ENCODE assay signal across 9 cellular contexts in the genomic region with DNA sequence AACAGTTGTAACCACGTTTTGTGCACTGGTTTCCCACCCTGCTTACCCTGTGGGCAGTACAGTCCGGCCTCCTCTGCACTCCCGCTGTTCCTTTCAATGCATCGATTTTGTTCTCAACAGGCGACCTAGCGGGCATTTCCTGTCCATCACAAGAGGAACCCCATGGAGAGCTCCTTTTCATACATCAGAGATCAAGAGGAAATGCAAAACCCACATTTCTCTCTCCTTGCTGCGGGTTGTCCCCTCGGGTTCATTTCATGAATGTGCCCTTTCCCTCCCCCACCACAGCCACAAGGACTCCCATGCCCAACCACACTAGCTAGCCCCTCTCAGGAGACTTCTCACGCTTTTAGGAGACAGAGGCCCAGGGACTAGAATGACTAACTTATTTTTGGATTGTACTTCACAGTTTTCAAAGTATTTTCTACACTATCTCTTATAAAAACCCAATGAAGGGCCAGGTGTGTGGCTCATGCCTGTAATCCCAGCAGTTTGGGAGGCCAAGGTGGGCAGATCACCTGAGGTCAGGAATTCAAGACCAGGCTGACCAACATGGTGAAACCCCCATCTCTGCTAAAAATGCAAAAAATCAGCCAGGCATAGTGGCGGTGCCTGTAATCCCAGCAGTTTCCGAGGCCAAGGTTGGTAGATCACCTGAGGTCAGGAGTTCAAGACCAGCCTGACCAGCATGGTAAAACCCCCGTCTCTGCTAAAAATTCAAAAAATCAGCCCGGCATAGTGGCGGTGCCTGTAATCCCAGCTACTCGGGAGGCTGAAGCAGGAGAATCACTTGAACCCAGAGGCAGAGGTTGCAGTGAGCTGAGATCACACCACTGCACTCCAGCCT. TPM values are rescaled to one million over a fixed set of nuclear protein-coding genes. Genes with fewer than 3 reads are reported as not detected.
DNase-seq lines count a peak whose midpoint lies in the region; ATAC-seq and TF ChIP-seq lines count a peak whose summit lies in the region.
"Had no signal": no experiment of that assay in that cellular context is flagged by ENCODE, and none has a peak within 500 bp of the region (broad histone marks: within the 10 kb centered on the region; RNA-seq: fewer than 3 reads in every experiment).

No MANE protein-coding gene starts in this region.

- H3K27me3 ChIP-seq in NT2/D1 (ENCODE audit: insufficient read depth, insufficient read length): peaks cover 45% of the 10 kb centered on the region
- H3K27me3 ChIP-seq in hepatocyte: no peaks in the 10 kb centered on the region

- peak; percentile 50 for ATAC-seq in HG02938 (IDR thresholded peaks at IDR 0.05; ENCODE audit: unreplicated experiment)
- peak; percentile 83 to 85 for ATAC-seq in natural killer cell treated with Interleukin-12 subunit alpha and Interleukin-12 subunit beta and Interleukin-15 and Interleukin-18, amount 100 ng/mL, for 72 hours
- no peak for ATAC-seq in HG02571 (IDR thresholded peaks at IDR 0.05; ENCODE audit: unreplicated experiment)

- no peak overlapping the region for H3K4me2 ChIP-seq in hepatocyte

- H3K9me2 ChIP-seq in hepatocyte (replicated peaks; ENCODE audit: insufficient read depth): no peaks in the 10 kb centered on the region

- H3K27ac ChIP-seq in hepatocyte: no peak overlapping the region

- H3K4me3 Mint-ChIP-seq in natural killer cell treated with Interleukin-12 subunit alpha and Interleukin-12 subunit beta and Interleukin-15 and Interleukin-18, amount 100 ng/mL, for 72 hours: peak overlapping the region; percentile 23

- peaks cover 30 to 66% of the 10 kb centered on the region in 2 donors for H3K27me3 Mint-ChIP-seq in natural killer cell treated with Interleukin-12 subunit alpha and Interleukin-12 subunit beta and Interleukin-15 and Interleukin-18, amount 100 ng/mL, for 72 hours

- H3K36me3 ChIP-seq in NT2/D1 (ENCODE audit: insufficient read depth, insufficient read length, low read length) (no peaks in the 10 kb centered on the region), hepatocyte (replicated peaks; ENCODE audit: insufficient read depth, low read depth) (no peaks in the 10 kb centered on the region)

- H3K4me3 ChIP-seq in NT2/D1 (ENCODE audit: insufficient read length, low read depth) (no peak overlapping the region), hepatocyte (no peak overlapping the region)

- no peaks in the 10 kb centered on the region for H3K36me3 Mint-ChIP-seq in natural killer cell treated with Interleukin-12 subunit alpha and Interleukin-12 subunit beta and Interleukin-15 and Interleukin-18, amount 100 ng/mL, for 72 hours

- TF ChIP-seq CTCF in hepatocyte (IDR thresholded peaks at IDR 0.05; ENCODE audit: poor library complexity): no peak

- H3K27ac Mint-ChIP-seq in natural killer cell treated with Interleukin-12 subunit alpha and Interleukin-12 subunit beta and Interleukin-15 and Interleukin-18, amount 100 ng/mL, for 72 hours: peak overlapping the region; percentile 17 to 34

- no peaks in the 10 kb centered on the region for H3K9me3 Mint-ChIP-seq in natural killer cell treated with Interleukin-12 subunit alpha and Interleukin-12 subunit beta and Interleukin-15 and Interleukin-18, amount 100 ng/mL, for 72 hours

- DNase-seq in GM19238 (ENCODE audit: insufficient read length, low spot score) (peak; percentile 51), NT2/D1 (ENCODE audit: low read depth, low spot score) (peak; percentile 99), NCI-H526 treated with DMSO at 0.1 percent for 48 hours (lab: John Stamatoyannopoulos, UW) (no peak), RPMI8226 (no peak), hepatocyte (ENCODE audit: low spot score) (no peak)
- DNase-seq in natural killer cell treated with Interleukin-12 subunit alpha and Interleukin-12 subunit beta and Interleukin-15 and Interleukin-18, amount 100 ng/mL, for 72 hours (ENCODE audit: low spot score): no peak

- peaks cover 23 to 30% of the 10 kb centered on the region in 2 donors for H3K4me1 Mint-ChIP-seq in natural killer cell treated with Interleukin-12 subunit alpha and Interleukin-12 subunit beta and Interleukin-15 and Interleukin-18, amount 100 ng/mL, for 72 hours (ENCODE audit: low read depth in 2 of 2)

- H4K20me1 ChIP-seq in hepatocyte (ENCODE audit: insufficient read depth, poor library complexity, severe bottlenecking): no peaks in the 10 kb centered on the region

- 52% methylated on average over 15 of the region's 15 CpGs for whole genome bisulfite sequencing in hepatocyte (ENCODE audit: low lambda C conversion rate, missing lambda C conversion rate)

- no peaks in the 10 kb centered on the region for H3K79me2 ChIP-seq in hepatocyte

- H3K9me3 ChIP-seq in NT2/D1 (ENCODE audit: insufficient read depth, low read length): no peaks in the 10 kb centered on the region
- H3K9me3 ChIP-seq in hepatocyte (ENCODE audit: low read depth): no peaks in the 10 kb centered on the region

- no peak overlapping the region for H2AFZ ChIP-seq in hepatocyte

- H3K4me1 ChIP-seq in NT2/D1 (ENCODE audit: insufficient read depth, insufficient read length) (peaks cover 13% of the 10 kb centered on the region), hepatocyte (ENCODE audit: insufficient read depth) (no peaks in the 10 kb centered on the region)

- H3K9ac ChIP-seq in NT2/D1 (ENCODE audit: insufficient read length, low read depth): no peak overlapping the region

RNA-seq across cellular contexts. Expression of a gene that starts 18.4 kb away (rescaled TPM):
- total RNA-seq in natural killer cell treated with Interleukin-12 subunit alpha and Interleukin-12 subunit beta and Interleukin-15 and Interleukin-18, amount 100 ng/mL, for 72 hours: not detected
- 0.68 and 4.4 TPM in 2 replicates for total RNA-seq in hepatocyte
- polyA plus RNA-seq in hepatocyte: 0.45 and 2.2 TPM in 2 replicates
- total RNA-seq: M059J had no signal

RNA-seq across cellular contexts. Expression of a gene that starts 20.6 kb away (rescaled TPM):
- total RNA-seq in natural killer cell treated with Interleukin-12 subunit alpha and Interleukin-12 subunit beta and Interleukin-15 and Interleukin-18, amount 100 ng/mL, for 72 hours: not detected
- total RNA-seq in hepatocyte: 0.72 TPM in 1 of 2 replicates, not detected in the other
- polyA plus RNA-seq in hepatocyte: 0.51 and 0.57 TPM in 2 replicates
- total RNA-seq: M059J had no signal

RNA-seq across cellular contexts. Expression of a gene that starts 35.4 kb away (rescaled TPM):
- total RNA-seq in natural killer cell treated with Interleukin-12 subunit alpha and Interleukin-12 subunit beta and Interleukin-15 and Interleukin-18, amount 100 ng/mL, for 72 hours: 10 to 100 TPM; 55.7 to 63.3 TPM
- total RNA-seq in hepatocyte: 61.1 and 82.3 TPM in 2 replicates
- 59.5 and 62.0 TPM in 2 replicates for polyA plus RNA-seq in hepatocyte

RNA-seq across cellular contexts. Expression of a gene that starts 54.2 kb away (rescaled TPM):
- not detected for total RNA-seq in natural killer cell treated with Interleukin-12 subunit alpha and Interleukin-12 subunit beta and Interleukin-15 and Interleukin-18, amount 100 ng/mL, for 72 hours
- total RNA-seq in hepatocyte: 2.9 and 4.7 TPM in 2 replicates
- 0.80 and 1.5 TPM in 2 replicates for polyA plus RNA-seq in hepatocyte
- total RNA-seq: M059J had no signal

Comparison
In these comparisons a context has a peak if more than half of its experiments do, and no peak if none do; other contexts are left out.
1. DNase-seq: peak in GM19238 (single experiment) and NT2/D1 (single experiment); none in natural killer cell treated with Interleukin-12 subunit alpha and Interleukin-12 subunit beta and Interleukin-15 and Interleukin-18, amount 100 ng/mL, for 72 hours (single experiment), NCI-H526 treated with DMSO at 0.1 percent for 48 hours (single experiment), RPMI8226 (single experiment) and hepatocyte (single experiment).